In the genomic region with DNA sequence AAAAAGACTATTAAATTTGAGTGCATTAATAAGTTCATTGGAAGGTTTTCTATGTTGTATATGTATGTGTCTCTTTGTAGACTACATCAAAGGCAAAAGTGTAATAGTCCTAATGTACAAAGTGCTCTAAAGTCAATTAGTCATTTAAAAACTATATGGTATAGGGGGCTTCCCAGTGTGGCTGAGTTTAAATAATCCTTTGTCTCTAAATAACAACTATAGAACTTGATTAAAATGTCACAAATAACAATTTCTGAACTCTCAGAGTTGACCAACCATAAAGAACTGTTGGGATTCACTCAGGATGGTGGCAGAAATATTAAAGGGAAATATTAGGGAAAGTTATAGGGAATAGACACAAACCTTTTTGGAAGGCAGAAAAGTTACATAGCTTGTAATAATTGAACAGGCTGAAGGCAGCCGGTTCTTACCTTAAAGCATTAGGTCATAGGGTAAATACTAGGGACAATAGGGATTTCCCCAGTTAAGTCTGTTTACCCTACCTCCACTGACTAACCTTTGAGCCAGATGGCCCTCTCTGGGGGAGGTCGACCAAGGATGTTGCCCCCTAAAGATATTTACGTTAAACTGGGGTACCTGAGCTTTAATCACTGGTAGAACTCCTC, we compare ENCODE assay signal across 1 cellular context.
TF ChIP-seq lines count a peak whose summit lies in the region.

No MANE protein-coding gene starts in this region.

TF ChIP-seq in GM23338, 12 proteins besides CTCF, POLR2A, EP300 and RAD21 (continued from another document):
- no peak for TF ChIP-seq POLR2AphosphoS5 (IDR thresholded peaks at IDR 0.05; ENCODE audit: low read depth)
- TF ChIP-seq ZNF331 (CRISPR knock-in tag; IDR thresholded peaks at IDR 0.05; ENCODE audit: low read depth) = no peak
- no peak for TF ChIP-seq EZH2phosphoT487 (IDR thresholded peaks at IDR 0.05; ENCODE audit: unreplicated experiment)
- no peak for TF ChIP-seq STAT1 (IDR thresholded peaks at IDR 0.05; ENCODE audit: unreplicated experiment)
